2 cellular contexts compared by ENCODE assay signal in the genomic region with DNA sequence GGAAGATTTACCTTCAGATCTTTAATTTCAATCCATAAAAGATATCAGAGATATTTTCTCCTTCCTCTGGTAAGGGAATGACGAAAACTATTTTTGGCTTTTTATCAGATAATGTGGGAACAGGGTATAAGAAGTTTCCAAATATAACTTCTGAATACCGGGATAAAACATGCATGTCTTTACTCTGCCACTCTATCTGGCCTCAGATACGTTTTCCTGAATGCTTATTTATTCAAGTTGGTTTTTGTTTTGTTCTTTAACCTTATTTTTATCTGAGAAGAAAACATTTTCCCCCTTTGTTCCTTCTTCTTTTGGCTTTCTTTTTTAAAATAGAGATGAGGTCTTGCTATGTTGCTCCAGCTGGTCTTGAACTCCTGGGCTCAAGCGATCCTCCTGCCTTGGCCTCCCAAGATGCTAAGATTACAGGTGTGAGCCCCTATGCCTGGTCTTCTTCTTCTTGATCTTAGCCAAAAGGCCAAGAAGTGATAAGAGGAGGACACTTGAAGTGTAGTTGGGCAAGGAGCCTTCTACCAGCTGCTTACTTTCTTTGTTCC.
TF ChIP-seq lines count a peak whose summit lies in the region.

No MANE protein-coding gene starts in this region.

TF ChIP-seq in liver, 16 proteins besides CTCF, POLR2A, EP300 and RAD21 (continued from another document):
- TF ChIP-seq, protein P1, sequence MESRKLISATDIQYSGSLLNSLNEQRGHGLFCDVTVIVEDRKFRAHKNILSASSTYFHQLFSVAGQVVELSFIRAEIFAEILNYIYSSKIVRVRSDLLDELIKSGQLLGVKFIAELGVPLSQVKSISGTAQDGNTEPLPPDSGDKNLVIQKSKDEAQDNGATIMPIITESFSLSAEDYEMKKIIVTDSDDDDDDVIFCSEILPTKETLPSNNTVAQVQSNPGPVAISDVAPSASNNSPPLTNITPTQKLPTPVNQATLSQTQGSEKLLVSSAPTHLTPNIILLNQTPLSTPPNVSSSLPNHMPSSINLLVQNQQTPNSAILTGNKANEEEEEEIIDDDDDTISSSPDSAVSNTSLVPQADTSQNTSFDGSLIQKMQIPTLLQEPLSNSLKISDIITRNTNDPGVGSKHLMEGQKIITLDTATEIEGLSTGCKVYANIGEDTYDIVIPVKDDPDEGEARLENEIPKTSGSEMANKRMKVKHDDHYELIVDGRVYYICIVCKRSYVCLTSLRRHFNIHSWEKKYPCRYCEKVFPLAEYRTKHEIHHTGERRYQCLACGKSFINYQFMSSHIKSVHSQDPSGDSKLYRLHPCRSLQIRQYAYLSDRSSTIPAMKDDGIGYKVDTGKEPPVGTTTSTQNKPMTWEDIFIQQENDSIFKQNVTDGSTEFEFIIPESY (IDR thresholded peaks at IDR 0.05), result no peak
- TF ChIP-seq, protein P2, sequence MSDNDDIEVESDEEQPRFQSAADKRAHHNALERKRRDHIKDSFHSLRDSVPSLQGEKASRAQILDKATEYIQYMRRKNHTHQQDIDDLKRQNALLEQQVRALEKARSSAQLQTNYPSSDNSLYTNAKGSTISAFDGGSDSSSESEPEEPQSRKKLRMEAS (IDR thresholded peaks at IDR 0.05), result no peak
- TF ChIP-seq NR2F2 (IDR thresholded peaks at IDR 0.05), result no peak
- no peak for TF ChIP-seq TAF1 (conservative IDR thresholded peaks at IDR 0.05)

TF ChIP-seq in SK-N-SH, 30 proteins besides CTCF, POLR2A, EP300 and RAD21 (continued from another document):
- TF ChIP-seq, protein P3, sequence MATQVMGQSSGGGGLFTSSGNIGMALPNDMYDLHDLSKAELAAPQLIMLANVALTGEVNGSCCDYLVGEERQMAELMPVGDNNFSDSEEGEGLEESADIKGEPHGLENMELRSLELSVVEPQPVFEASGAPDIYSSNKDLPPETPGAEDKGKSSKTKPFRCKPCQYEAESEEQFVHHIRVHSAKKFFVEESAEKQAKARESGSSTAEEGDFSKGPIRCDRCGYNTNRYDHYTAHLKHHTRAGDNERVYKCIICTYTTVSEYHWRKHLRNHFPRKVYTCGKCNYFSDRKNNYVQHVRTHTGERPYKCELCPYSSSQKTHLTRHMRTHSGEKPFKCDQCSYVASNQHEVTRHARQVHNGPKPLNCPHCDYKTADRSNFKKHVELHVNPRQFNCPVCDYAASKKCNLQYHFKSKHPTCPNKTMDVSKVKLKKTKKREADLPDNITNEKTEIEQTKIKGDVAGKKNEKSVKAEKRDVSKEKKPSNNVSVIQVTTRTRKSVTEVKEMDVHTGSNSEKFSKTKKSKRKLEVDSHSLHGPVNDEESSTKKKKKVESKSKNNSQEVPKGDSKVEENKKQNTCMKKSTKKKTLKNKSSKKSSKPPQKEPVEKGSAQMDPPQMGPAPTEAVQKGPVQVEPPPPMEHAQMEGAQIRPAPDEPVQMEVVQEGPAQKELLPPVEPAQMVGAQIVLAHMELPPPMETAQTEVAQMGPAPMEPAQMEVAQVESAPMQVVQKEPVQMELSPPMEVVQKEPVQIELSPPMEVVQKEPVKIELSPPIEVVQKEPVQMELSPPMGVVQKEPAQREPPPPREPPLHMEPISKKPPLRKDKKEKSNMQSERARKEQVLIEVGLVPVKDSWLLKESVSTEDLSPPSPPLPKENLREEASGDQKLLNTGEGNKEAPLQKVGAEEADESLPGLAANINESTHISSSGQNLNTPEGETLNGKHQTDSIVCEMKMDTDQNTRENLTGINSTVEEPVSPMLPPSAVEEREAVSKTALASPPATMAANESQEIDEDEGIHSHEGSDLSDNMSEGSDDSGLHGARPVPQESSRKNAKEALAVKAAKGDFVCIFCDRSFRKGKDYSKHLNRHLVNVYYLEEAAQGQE (IDR thresholded peaks at IDR 0.05; ENCODE audit: low read depth, low read length), result no peak
- TF ChIP-seq TAF1 (IDR thresholded peaks at IDR 0.05; ENCODE audit: borderline replicate concordance, low read depth, low read length) (no peak), YY1 (IDR thresholded peaks at IDR 0.05; ENCODE audit: low read depth) (no peak), ELF1 (IDR thresholded peaks at IDR 0.05) (no peak)
